Comparison of ENCODE assay signal across 21 cellular contexts in genomic region chr1:167856711-167857418, GRCh38. TPM values are rescaled to one million over a fixed set of nuclear protein-coding genes. Genes with fewer than 3 reads are reported as not detected.
A peak's percentile ranks its signal among the peaks of the same experiment; 100 is the strongest.
DNase-seq lines count a peak whose midpoint lies in the region; ATAC-seq, FAIRE-seq and TF ChIP-seq lines count a peak whose summit lies in the region.
"Had no signal": no experiment of that assay in that cellular context is flagged by ENCODE, and none has a peak within 500 bp of the region (broad histone marks: within the 10 kb centered on the region; RNA-seq: fewer than 3 reads in every experiment).

No MANE protein-coding gene starts in this region.

- no peak overlapping the region for H2AK9ac ChIP-seq in IMR-90 (replicated peaks; ENCODE audit: low read depth, low read length, poor library complexity)

- H3K9me3 Mint-ChIP-seq in GM23338: peaks cover 16% of the 10 kb centered on the region; the same call in 2 of the 3 replicates
- H3K9me3 Mint-ChIP-seq: CD4-positive, alpha-beta memory T cell; HFFc6 had no signal

- H3K27ac ChIP-seq in GM23338 (ENCODE audit: low read depth) (0 out of 2 replicates have a peak overlapping the region, but pooled peaks have one; percentile 5), IMR-90 (ENCODE audit: insufficient read depth, low read length) (no peak overlapping the region), H1 (ENCODE audit: low read depth, low read length) (no peak overlapping the region), mesendoderm (ENCODE audit: low read depth, low read length) (peak overlapping the region; percentile 49), esophagus squamous epithelium (no peak overlapping the region)
- H3K27ac ChIP-seq: GM23248 had no signal

- H3K4me3 Mint-ChIP-seq in GM23338: no peak overlapping the region
- H3K4me3 Mint-ChIP-seq: CD4-positive, alpha-beta memory T cell; HFFc6 had no signal

- H4K8ac ChIP-seq in IMR-90 (ENCODE audit: low read depth in 2 of 2, low read length in 2 of 2) (no peak overlapping the region), H1 (ENCODE audit: extremely low read depth, insufficient read depth, low read length) (no peak overlapping the region), mesendoderm (ENCODE audit: low read depth, low read length) (no peak overlapping the region)

- H2BK120ac ChIP-seq in IMR-90 (ENCODE audit: low read depth, low read length) (no peak overlapping the region), H1 (replicated peaks; ENCODE audit: low read depth, low read length) (no peak overlapping the region), mesendoderm (ENCODE audit: low read depth, low read length) (peak overlapping the region; percentile 90)

- no peak for FAIRE-seq in H1 (lab: Jason Lieb, UNC)
- FAIRE-seq: GM12878, GM19239, H54 had no signal

- in situ Hi-C loops in IMR-90 (cut with MboI; ENCODE audit: low sequenced_read_pairs): no loop called here

- CTCF ChIA-PET in IMR-90 (lab: Yijun Ruan, JAX): interaction anchor here (1.2 kb wide), 1 partner anchor 12 kb away, joined by 3 read pairs; no protein-coding TSS in a partner anchor
- CTCF ChIA-PET in H1 (lab: Charles Lee; ENCODE audit: partially characterized antibody): interaction anchor here (0.6 to 1.1 kb wide), 4 partner anchors 11 to 214 kb away, joined by 3 to 4 read pairs (median 3); no protein-coding TSS in a partner anchor

- no TSS peak for BruUV-seq in IMR-90 (replicated peaks; lab: Mats Ljungman, UMichigan)

- peak; percentile 82 for ATAC-seq in GM23338
- ATAC-seq in IMR-90 (ENCODE audit: low read depth): no peak
- ATAC-seq: GM12878 had no signal

- intact Hi-C loops in IMR-90 (cut with micrococcal nuclease): no loop called here
- intact Hi-C loops in esophagus squamous epithelium (cut with DNase I): no loop called here

- no peak overlapping the region for H3K9ac ChIP-seq in IMR-90 (ENCODE audit: low read depth, low read length)
- no peak overlapping the region for H3K9ac ChIP-seq in H1 (replicated peaks in 1 of 4; ENCODE audit: extremely low read depth in 1 of 4, low read depth in 3 of 4, low read length in 3 of 4)
- no peak overlapping the region for H3K9ac ChIP-seq in mesendoderm (ENCODE audit: low read length)
- H3K9ac ChIP-seq: GM23248 had no signal

- DNase-seq in GM23338 (ENCODE audit: low spot score): peak; percentile 47
- DNase-seq in IMR-90: no peak
- DNase-seq in H1 (ENCODE audit: low read depth in 1 of 2, low spot score in 2 of 2): no peak
- peak; percentile 76 for DNase-seq in mesendoderm
- no peak for DNase-seq in DMS153 (lab: John Stamatoyannopoulos, UW)
- no peak for DNase-seq in esophagus squamous epithelium (lab: John Stamatoyannopoulos, UW)
- no peak for DNase-seq in retina
- DNase-seq in MV-4-11 (lab: John Stamatoyannopoulos, UW): no peak
- DNase-seq: C1 segment of cervical spinal cord; Calu3; CD4-positive, alpha-beta memory T cell; COR-L47; DND-41; GDM1; GM23248; HFFc6 had no signal

- no peak overlapping the region for H3K18ac ChIP-seq in IMR-90 (ENCODE audit: low read depth, low read length)
- H3K18ac ChIP-seq in H1 (ENCODE audit: extremely low read depth, low read length): no peak overlapping the region
- no peak overlapping the region for H3K18ac ChIP-seq in mesendoderm (ENCODE audit: low read length)

- no peaks in the 10 kb centered on the region for H3K27me3 ChIP-seq in GM23338 (ENCODE audit: insufficient read depth)
- no peaks in the 10 kb centered on the region for H3K27me3 ChIP-seq in IMR-90 (ENCODE audit: control insufficient read depth, insufficient read depth, low read length)
- H3K27me3 ChIP-seq in H1 (replicated peaks in 1 of 4; ENCODE audit: control insufficient read depth in 3 of 4, extremely low read depth in 1 of 4, insufficient read depth in 3 of 4, low read length in 3 of 4): no peaks in the 10 kb centered on the region
- no peaks in the 10 kb centered on the region for H3K27me3 ChIP-seq in mesendoderm (ENCODE audit: insufficient read depth, low read length, poor library complexity)
- no peaks in the 10 kb centered on the region for H3K27me3 ChIP-seq in esophagus squamous epithelium

- dilution Hi-C loops in IMR-90 (cut with HindIII; ENCODE audit: low sequenced_read_pairs, unreplicated experiment): no loop called here

- H3K36me3 Mint-ChIP-seq in GM23338 (ENCODE audit: low read depth): peaks cover 12% of the 10 kb centered on the region
- H3K36me3 Mint-ChIP-seq: CD4-positive, alpha-beta memory T cell had no signal

- H3K27ac Mint-ChIP-seq in GM23338: no peak overlapping the region
- H3K27ac Mint-ChIP-seq: CD4-positive, alpha-beta memory T cell; HFFc6 had no signal

- H3K9me1 ChIP-seq in IMR-90 (ENCODE audit: insufficient read depth, low read length): peaks cover 5% of the 10 kb centered on the region; the same call in 1 of the 2 replicates

- H3K79me2 ChIP-seq in GM23338 (replicated peaks; ENCODE audit: insufficient read depth) (no peaks in the 10 kb centered on the region), H1 (ENCODE audit: control insufficient read depth in 1 of 2, insufficient read depth in 2 of 2, low read length in 2 of 2) (no peaks in the 10 kb centered on the region), mesendoderm (ENCODE audit: control insufficient read depth, insufficient read depth, low read length) (no peaks in the 10 kb centered on the region)

- no peak overlapping the region for H4K5ac ChIP-seq in IMR-90 (ENCODE audit: low read depth, low read length)
- no peak overlapping the region for H4K5ac ChIP-seq in H1 (ENCODE audit: insufficient read length, low read depth, low read length)
- no peak overlapping the region for H4K5ac ChIP-seq in mesendoderm (ENCODE audit: low read length)

- no peak for TF ChIP-seq POLR2A in IMR-90 (IDR thresholded peaks at IDR 0.05; ENCODE audit: low read depth, low read length)
- TF ChIP-seq POLR2A in H1 (IDR thresholded peaks at IDR 0.05; ENCODE audit: control extremely low read depth in 1 of 2, low read depth in 2 of 2, low read length in 2 of 2): no peak
- no peak for TF ChIP-seq POLR2A in esophagus squamous epithelium (IDR thresholded peaks at IDR 0.05)

- TF ChIP-seq RAD21 in IMR-90 (IDR thresholded peaks at IDR 0.05; ENCODE audit: low read length): no peak
- no peak for TF ChIP-seq RAD21 in H1 (IDR thresholded peaks at IDR 0.05 in 1 of 2, conservative IDR thresholded peaks at IDR 0.05 in 1 of 2; ENCODE audit: low read depth in 2 of 2, low read length in 2 of 2)

- no peak for TF ChIP-seq EP300 in H1 (IDR thresholded peaks at IDR 0.05; ENCODE audit: borderline replicate concordance in 1 of 2, low read depth in 2 of 2, low read length in 2 of 2)

- H3K4me1 Mint-ChIP-seq in GM23338: peaks cover 39% of the 10 kb centered on the region
- H3K4me1 Mint-ChIP-seq: CD4-positive, alpha-beta memory T cell had no signal

- H2AFZ ChIP-seq in GM23338 (peak overlapping the region; percentile 11; the same call in 1 of the 2 replicates), IMR-90 (replicated peaks; ENCODE audit: low read length, poor library complexity) (no peak overlapping the region), H1 (ENCODE audit: low read length) (0 out of 2 replicates have a peak overlapping the region, but pooled peaks have one; percentile 45)
- H2AFZ ChIP-seq: GM23248 had no signal

- H3K23ac ChIP-seq in IMR-90 (ENCODE audit: low read depth, low read length) (0 out of 2 replicates have a peak overlapping the region, but pooled peaks have one; percentile 19), H1 (ENCODE audit: insufficient read length) (no peak overlapping the region), mesendoderm (ENCODE audit: low read length) (no peak overlapping the region)

- peaks cover 4 to 7% of the 10 kb centered on the region in 2 experiments; a peak in 2 of 4 replicates for H3K79me1 ChIP-seq in IMR-90 (ENCODE audit: low read depth in 1 of 2, low read length in 2 of 2)
- no peaks in the 10 kb centered on the region for H3K79me1 ChIP-seq in H1 (ENCODE audit: low read depth, low read length)
- H3K79me1 ChIP-seq in mesendoderm (ENCODE audit: low read length): no peaks in the 10 kb centered on the region

- H4K20me1 ChIP-seq in GM23338 (replicated peaks; ENCODE audit: insufficient read depth) (no peaks in the 10 kb centered on the region), IMR-90 (ENCODE audit: insufficient read depth, low read length) (no peaks in the 10 kb centered on the region), H1 (replicated peaks in 1 of 2; ENCODE audit: control insufficient read depth in 1 of 2, insufficient read depth in 2 of 2, low read length in 2 of 2) (no peaks in the 10 kb centered on the region)

- H2BK15ac ChIP-seq in IMR-90 (ENCODE audit: low read depth, low read length): no peak overlapping the region
- H2BK15ac ChIP-seq in H1 (ENCODE audit: low read length): no peak overlapping the region
- peak overlapping the region; percentile 20 for H2BK15ac ChIP-seq in mesendoderm (replicated peaks; ENCODE audit: low read depth)

- H3K9me2 ChIP-seq in GM23338 (ENCODE audit: insufficient read depth): 0 out of 2 replicates have a peak, but pooled peaks cover 3% of the 10 kb centered on the region

- peak overlapping the region; percentile 46; the same call in 1 of the 2 replicates for H3K4me2 ChIP-seq in GM23338
- H3K4me2 ChIP-seq in IMR-90 (ENCODE audit: low read depth, low read length): no peak overlapping the region
- H3K4me2 ChIP-seq in H1 (ENCODE audit: insufficient read depth in 1 of 2, low read depth in 2 of 2, low read length in 2 of 2): no peak overlapping the region
- no peak overlapping the region for H3K4me2 ChIP-seq in mesendoderm (ENCODE audit: low read length)

- H3K56ac ChIP-seq in IMR-90 (ENCODE audit: extremely low read depth, insufficient read depth, low read length) (no peak overlapping the region), H1 (replicated peaks; ENCODE audit: insufficient read length, low read depth, low read length) (no peak overlapping the region), mesendoderm (ENCODE audit: low read length) (peak overlapping the region; percentile 40)

- H4K91ac ChIP-seq in IMR-90 (ENCODE audit: insufficient read depth, low read depth, low read length) (no peak overlapping the region), H1 (replicated peaks; ENCODE audit: insufficient read length, low read length) (no peak overlapping the region)

- H3K36me3 ChIP-seq in GM23338 (ENCODE audit: insufficient read depth) (no peaks in the 10 kb centered on the region), IMR-90 (ENCODE audit: control insufficient read depth, insufficient read depth, low read length) (no peaks in the 10 kb centered on the region), H1 (ENCODE audit: control insufficient read depth in 2 of 4, insufficient read depth in 4 of 4, low read length in 3 of 4) (no peaks in the 10 kb centered on the region), mesendoderm (ENCODE audit: control insufficient read depth, insufficient read depth, low read length) (no peaks in the 10 kb centered on the region), esophagus squamous epithelium (no peaks in the 10 kb centered on the region)
- H3K36me3 ChIP-seq: HAP-1 had no signal

- H2BK20ac ChIP-seq in IMR-90 (ENCODE audit: low read depth, low read length) (no peak overlapping the region), H1 (ENCODE audit: low read length) (no peak overlapping the region)

- no peaks in the 10 kb centered on the region for H3F3A ChIP-seq in GM23338 (replicated peaks; ENCODE audit: low read depth)

- WGBS in IMR-90 (ENCODE audit: extremely low coverage in 2 of 2, insufficient read length in 1 of 2), 2 experiments: no CpG with 5 or more reads among the region's 7 CpGs
- WGBS in H1 (ENCODE audit: extremely low coverage in 1 of 2, insufficient coverage in 1 of 2, insufficient read length in 1 of 2, insufficient replicate concordance in 2 of 2, low coverage in 1 of 2, low lambda C conversion rate in 2 of 2, missing lambda C conversion rate in 1 of 2), 2 experiments: 61% methylated on average over 7 of the region's 7 CpGs; no CpG with 5 or more reads in 1 of the 2 experiments
- WGBS in mesendoderm (ENCODE audit: extremely low coverage, insufficient coverage, low lambda C conversion rate): no CpG with 5 or more reads among the region's 7 CpGs
- 72 to 83% methylated on average over 7 of the region's 7 CpGs for WGBS in esophagus squamous epithelium, 2 donors

- H3K4ac ChIP-seq in IMR-90 (ENCODE audit: low read depth, low read length) (no peak overlapping the region), H1 (replicated peaks; ENCODE audit: insufficient read length, low read depth, low read length) (no peak overlapping the region), mesendoderm (ENCODE audit: low read depth, low read length) (no peak overlapping the region)

- no peak overlapping the region for H3K4me3 ChIP-seq in GM23338
- H3K4me3 ChIP-seq in IMR-90 (ENCODE audit: insufficient read depth, low read depth, low read length): no peak overlapping the region
- H3K4me3 ChIP-seq in H1 (ENCODE audit: extremely low read depth in 1 of 4, insufficient read depth in 2 of 4, low read depth in 3 of 4, low read length in 4 of 4): no peak overlapping the region
- H3K4me3 ChIP-seq in mesendoderm (ENCODE audit: low read length): no peak overlapping the region
- no peak overlapping the region for H3K4me3 ChIP-seq in esophagus squamous epithelium
- H3K4me3 ChIP-seq: GM12878, GM23248, HAP-1 had no signal

- H3K23me2 ChIP-seq in H1 (ENCODE audit: low read depth, low read length): no peaks in the 10 kb centered on the region; the same call in 1 of the 2 replicates

- no peak overlapping the region for H3K14ac ChIP-seq in IMR-90 (replicated peaks; ENCODE audit: low read depth, low read length)
- no peak overlapping the region for H3K14ac ChIP-seq in H1 (ENCODE audit: insufficient read length)

- peaks cover 8% of the 10 kb centered on the region for H3K27me3 Mint-ChIP-seq in GM23338 (ENCODE audit: insufficient read depth, low read depth, poor library complexity)
- H3K27me3 Mint-ChIP-seq: CD4-positive, alpha-beta memory T cell had no signal

- TF ChIP-seq CTCF in GM23338 (conservative IDR thresholded peaks at IDR 0.05; ENCODE audit: low read depth in 2 of 2) (no peak), IMR-90 (conservative IDR thresholded peaks at IDR 0.05; ENCODE audit: low read depth, low read length) (no peak), H1 (IDR thresholded peaks at IDR 0.05; ENCODE audit: control extremely low read depth in 1 of 3, insufficient read depth in 1 of 3, low read depth in 1 of 3, low read length in 3 of 3) (no peak), esophagus squamous epithelium (IDR thresholded peaks at IDR 0.05) (no peak)

- no peak overlapping the region for H2BK12ac ChIP-seq in H1 (ENCODE audit: low read depth, low read length)

- H3K4me1 ChIP-seq in GM23338 (ENCODE audit: insufficient read depth) (peaks cover 33% of the 10 kb centered on the region), IMR-90 (ENCODE audit: control insufficient read depth, insufficient read depth, low read length) (peaks cover 4% of the 10 kb centered on the region; the same call in 1 of the 2 replicates), H1 (replicated peaks in 1 of 4; ENCODE audit: control insufficient read depth in 3 of 4, insufficient read depth in 4 of 4, low read length in 3 of 4) (peaks cover 0 to 13% (median 8%) of the 10 kb centered on the region in 4 experiments; a peak in 2 of 7 replicates), mesendoderm (ENCODE audit: control insufficient read depth, low read depth, low read length) (peaks cover 5% of the 10 kb centered on the region), esophagus squamous epithelium (no peaks in the 10 kb centered on the region)

- POLR2A ChIA-PET in IMR-90 (lab: Charles Lee; ENCODE audit: unreplicated experiment): no interaction called here
- POLR2A ChIA-PET in H1 (lab: Charles Lee; ENCODE audit: partially characterized antibody): interaction anchor here (1.5 kb wide), 1 partner anchor 56 kb away, joined by 3 read pairs; no protein-coding TSS in a partner anchor

- H2BK5ac ChIP-seq in IMR-90 (ENCODE audit: low read depth, low read length, poor library complexity, severe bottlenecking) (no peak overlapping the region), H1 (ENCODE audit: low read depth, low read length) (no peak overlapping the region), mesendoderm (ENCODE audit: low read length) (no peak overlapping the region)

- H3K9me3 ChIP-seq in IMR-90 (ENCODE audit: control insufficient read depth, insufficient read depth, low read length): no peaks in the 10 kb centered on the region
- H3K9me3 ChIP-seq in H1 (ENCODE audit: insufficient read depth in 2 of 2, low read depth in 1 of 2, low read length in 1 of 2): peaks cover 8 to 11% of the 10 kb centered on the region in 2 experiments
- H3K9me3 ChIP-seq in esophagus squamous epithelium: no peaks in the 10 kb centered on the region

- H2AK5ac ChIP-seq in IMR-90 (ENCODE audit: low read depth, low read length) (no peak overlapping the region), H1 (ENCODE audit: low read depth, low read length) (no peak overlapping the region), mesendoderm (ENCODE audit: low read length) (no peak overlapping the region)

RNA-seq across cellular contexts. Expression of gene ADCY10, which starts 57.1 kb away (rescaled TPM):
- not detected in 2 replicates for total RNA-seq in GM23338 (2014; rRNA removed; shearing (Covaris generic))
- polyA plus RNA-seq in GM23338 (2016; fragmentation: Nextera tagmentation; extraction: Ambion mirVana) (not detected in 2 replicates), IMR-90 (2012; rRNA removed) (0.03 and 0.19 TPM in 2 replicates), H1 (2011; rRNA removed) (0.02 TPM in 1 of 2 replicates, not detected in the other)
- total RNA-seq in IMR-90 (2012; rRNA removed) (under 0.01 TPM in 2 replicates), esophagus squamous epithelium (not detected)
- polyA plus RNA-seq in IMR-90 (2012; cell fraction: cytosol; rRNA removed): 0.03 TPM in 1 of 2 replicates, not detected in the other
- 0.07 and 0.21 TPM in 2 replicates for polyA plus RNA-seq in IMR-90 (2012; cell fraction: nucleus; rRNA removed; ENCODE audit: low replicate concordance)
- not detected in 2 replicates for total RNA-seq in H1 (2021; fragmentation: NEBNext Ultra II Directional; extraction: Animal tissue kit (Norgen Biotek cat#: 25700))
- not detected for polyA plus RNA-seq in H1 (2011; cell fraction: cytosol; rRNA removed)
- polyA plus RNA-seq in H1 (2011; cell fraction: nucleus; rRNA removed): not detected
- polyA plus RNA-seq in H1 (2012, experiment 1 of 2): 0.04 TPM in 1 of 4 replicates, not detected in the others
- not detected for polyA plus RNA-seq in H1 (2012, experiment 2 of 2)
- 0.12 TPM for polyA plus RNA-seq in H1 (2013, experiment 1 of 2)
- polyA plus RNA-seq in H1 (2013, experiment 2 of 2): 0.11 TPM
- 0.37 TPM in 1 of 2 replicates, not detected in the other for polyA minus RNA-seq in H1 (2011; rRNA and poly(A)+ RNA removed)
- not detected for polyA minus RNA-seq in H1 (2011; cell fraction: cytosol; rRNA and poly(A)+ RNA removed)
- not detected for polyA minus RNA-seq in H1 (2011; cell fraction: nucleus; rRNA and poly(A)+ RNA removed)
- polyA plus RNA-seq in mesendoderm (2013, experiment 1 of 2): 0.18 TPM
- polyA plus RNA-seq in mesendoderm (2013, experiment 2 of 2): 0.14 TPM
- total RNA-seq: A172, GM12878 had no signal
- polyA plus RNA-seq: CD4-positive, alpha-beta memory T cell had no signal

Comparison
In these comparisons a context has a peak if more than half of its experiments do, and no peak if none do; other contexts are left out.
1. DNase-seq: peak in GM23338 (single experiment) and mesendoderm (single experiment); none in IMR-90 (single experiment), H1 (0 of 2), DMS153 (single experiment), esophagus squamous epithelium (single experiment), retina (single experiment) and MV-4-11 (single experiment).
2. H3K27ac ChIP-seq: peak in GM23338 (single experiment) and mesendoderm (single experiment); none in IMR-90 (single experiment), H1 (single experiment) and esophagus squamous epithelium (0 of 4).